30 cellular contexts compared by ENCODE assay signal in genomic region chr2:41959760-41960159, GRCh38.
"Had no signal": no experiment of that assay in that cellular context is flagged by ENCODE, and none has a peak within 500 bp of the region (broad histone marks: within the 10 kb centered on the region; RNA-seq: fewer than 3 reads in every experiment).

No MANE protein-coding gene starts in this region.

- H3K9ac ChIP-seq: neural progenitor cell, parathyroid adenoma had no signal

- DNase-seq: naive thymus-derived CD8-positive, alpha-beta T cell; natural killer cell; nephron progenitor cell; nucleus accumbens; occipital lobe; ovary; pancreas; posterior cingulate gyrus; psoas muscle; retina; right cardiac atrium; right lobe of liver; sigmoid colon; small intestine; spleen; stimulated activated CD4-positive, alpha-beta T cell treated with anti-CD3 and anti-CD28 coated beads, Interleukin-12 subunit alpha, Interleukin-12 subunit beta, amount 100 ng/mL, for 4 hours; stimulated activated CD4-positive, alpha-beta T cell treated with anti-CD3 and anti-CD28 coated beads, Interleukin-15, amount 100 ng/mL, for 24 hours; stimulated activated CD4-positive, alpha-beta T cell treated with anti-CD3 and anti-CD28 coated beads, Interleukin-1b, Interleukin-23, amount 100 ng/mL, for 48 hours; stimulated activated CD4-positive, alpha-beta T cell treated with anti-CD3 and anti-CD28 coated beads, Interleukin-2, amount 100 ng/mL, for 24 hours had no signal

- ATAC-seq: naive thymus-derived CD8-positive, alpha-beta T cell; natural killer cell; natural killer cell treated with Interleukin-12 subunit alpha and Interleukin-12 subunit beta and Interleukin-15 and Interleukin-18, amount 100 ng/mL, for 72 hours; pancreas; psoas muscle; right cardiac atrium; right lobe of liver; sciatic nerve had no signal

- H3K9me3 ChIP-seq: neutrophil, ovary, pancreas, prostate gland, psoas muscle, right atrium auricular region, right lobe of liver, sigmoid colon, spleen had no signal

- H3K4me2 ChIP-seq: neural progenitor cell, smooth muscle cell had no signal

- H3K27ac ChIP-seq: neural progenitor cell, neutrophil, ovary, pancreas, parathyroid adenoma, prostate gland, psoas muscle, right atrium auricular region, right lobe of liver, sigmoid colon, skin epidermis, spleen had no signal

- H3K9me3 Mint-ChIP-seq: naive thymus-derived CD8-positive, alpha-beta T cell; natural killer cell; natural killer cell treated with Interleukin-12 subunit alpha and Interleukin-12 subunit beta and Interleukin-15 and Interleukin-18, amount 100 ng/mL, for 72 hours; nephron progenitor cell; neural crest cell; neural progenitor cell had no signal

- H3K27me3 ChIP-seq: neural progenitor cell, neutrophil, ovary, pancreas, right atrium auricular region, right lobe of liver, sigmoid colon, spleen had no signal

- H3K36me3 Mint-ChIP-seq: naive thymus-derived CD8-positive, alpha-beta T cell; natural killer cell; natural killer cell treated with Interleukin-12 subunit alpha and Interleukin-12 subunit beta and Interleukin-15 and Interleukin-18, amount 100 ng/mL, for 72 hours; neural progenitor cell had no signal

- H3K79me2 ChIP-seq: parathyroid adenoma had no signal

- H2AFZ ChIP-seq: neural progenitor cell, parathyroid adenoma had no signal

- FAIRE-seq: pancreas, small intestine had no signal

- H3K36me3 ChIP-seq: neural progenitor cell, neutrophil, ovary, pancreas, prostate gland, right atrium auricular region, right lobe of liver, sigmoid colon, spleen had no signal

- H3K4me3 ChIP-seq: neural progenitor cell, ovary, pancreas, prostate gland, psoas muscle, right atrium auricular region, right lobe of liver, sigmoid colon, skin epidermis, smooth muscle cell, spleen had no signal

- H3K4me1 ChIP-seq: parathyroid adenoma, prostate gland, psoas muscle had no signal

- H3K27ac Mint-ChIP-seq: naive thymus-derived CD8-positive, alpha-beta T cell; natural killer cell; natural killer cell treated with Interleukin-12 subunit alpha and Interleukin-12 subunit beta and Interleukin-15 and Interleukin-18, amount 100 ng/mL, for 72 hours; nephron progenitor cell; neural progenitor cell; progenitor cell of endocrine pancreas had no signal

- H3K4me3 Mint-ChIP-seq: naive thymus-derived CD8-positive, alpha-beta T cell; natural killer cell; natural killer cell treated with Interleukin-12 subunit alpha and Interleukin-12 subunit beta and Interleukin-15 and Interleukin-18, amount 100 ng/mL, for 72 hours; nephron progenitor cell; neural crest cell; neural progenitor cell had no signal

- H3K4me1 Mint-ChIP-seq: natural killer cell had no signal
